Comparison of ENCODE assay signal across 9 cellular contexts in the genomic region with DNA sequence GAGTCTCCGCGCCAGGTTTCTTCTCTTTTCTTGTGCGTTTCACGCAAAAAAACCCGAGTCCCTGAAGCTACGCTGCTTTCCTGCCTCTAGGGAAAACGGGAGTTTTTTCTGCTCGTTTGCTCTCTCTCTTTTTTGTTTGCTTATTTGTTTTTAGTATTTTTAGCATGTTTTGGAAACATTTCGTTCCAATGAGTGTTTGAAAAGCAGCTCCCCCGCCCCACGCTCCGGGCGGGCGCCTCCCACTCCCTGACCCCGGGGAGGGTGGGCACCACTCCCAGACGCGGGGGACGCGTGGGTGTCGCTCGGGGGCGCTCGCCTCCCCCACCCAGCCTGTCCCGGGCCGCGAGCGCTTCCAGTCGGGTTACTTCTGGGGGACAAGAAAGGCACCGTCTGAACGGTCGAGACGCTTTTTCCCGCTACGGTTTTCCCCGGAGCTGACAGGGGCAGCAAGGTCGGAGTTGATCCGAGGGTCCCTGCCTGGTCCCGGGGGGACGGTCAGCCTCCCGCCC. TPM values are rescaled to one million over a fixed set of nuclear protein-coding genes. Genes with fewer than 3 reads are reported as not detected.
DNase-seq lines count a peak whose midpoint lies in the region; ATAC-seq, FAIRE-seq and TF ChIP-seq lines count a peak whose summit lies in the region.
"Had no signal": no experiment of that assay in that cellular context is flagged by ENCODE, and none has a peak within 500 bp of the region (broad histone marks: within the 10 kb centered on the region; RNA-seq: fewer than 3 reads in every experiment).

No MANE protein-coding gene starts in this region.

- no peaks in the 10 kb centered on the region for H3K36me3 ChIP-seq in breast epithelium
- H3K36me3 ChIP-seq in GM12878 (ENCODE audit: control insufficient read depth in 2 of 2, insufficient read depth in 2 of 2, low read length in 1 of 2) = no peaks in the 10 kb centered on the region
- no peaks in the 10 kb centered on the region for H3K36me3 ChIP-seq in keratinocyte (ENCODE audit: control insufficient read depth in 2 of 2, extremely low read depth in 1 of 2, insufficient read depth in 2 of 2, low read length in 2 of 2)
- no peaks in the 10 kb centered on the region for H3K36me3 ChIP-seq in spleen

- H2AFZ ChIP-seq in GM12878 (ENCODE audit: control insufficient read depth, low read depth, low read length) = peak overlapping the region; percentile 29; the same call in 1 of the 2 replicates
- peak overlapping the region; percentile 56 for H2AFZ ChIP-seq in keratinocyte (ENCODE audit: control insufficient read depth, low read length)

- in situ Hi-C loops in GM12878 (cut with MboI) = no loop called here

- H3K27ac Mint-ChIP-seq in MCF 10A (ENCODE audit: low read depth, unreplicated experiment) = no peak overlapping the region

- no peaks in the 10 kb centered on the region for H3K9me1 ChIP-seq in keratinocyte (ENCODE audit: control insufficient read depth, extremely low read depth, insufficient read depth, low read length)

- BruUV-seq in MCF 10A (replicated peaks; lab: Mats Ljungman, UMichigan) (no TSS peak), GM12878 (replicated peaks; lab: Mats Ljungman, UMichigan) (no TSS peak)

- H3K27me3 ChIP-seq in breast epithelium (no peaks in the 10 kb centered on the region), GM12878 (replicated peaks in 1 of 2; ENCODE audit: control insufficient read depth in 2 of 2, insufficient read depth in 2 of 2, low read length in 1 of 2) (peaks cover 4 to 12% of the 10 kb centered on the region in 2 experiments), keratinocyte (ENCODE audit: control insufficient read depth, extremely low read depth, insufficient read depth, low read length) (peaks cover 58% of the 10 kb centered on the region), spleen (replicated peaks in 1 of 7) (peaks cover 0 to 81% (median 33%) of the 10 kb centered on the region in 7 donors)

- RAD21 ChIA-PET in GM12878 (lab: Charles Lee; ENCODE audit: unreplicated experiment) = no interaction called here

- 3% methylated on average over 32 of the region's 40 CpGs for WGBS in GM12878 (ENCODE audit: insufficient coverage, insufficient replicate concordance, low lambda C conversion rate, missing lambda C conversion rate)
- WGBS in spleen, 5 donors = 1 to 2% (median 2%) methylated on average over 34 to 40 of the region's 40 CpGs

- SMC1A ChIA-PET in GM12878 (lab: Charles Lee; ENCODE audit: uncharacterized antibody, unreplicated experiment) = no interaction called here

- no peaks in the 10 kb centered on the region for H4K20me1 ChIP-seq in GM12878 (ENCODE audit: control insufficient read depth, insufficient read depth)
- peaks cover 3% of the 10 kb centered on the region for H4K20me1 ChIP-seq in keratinocyte (ENCODE audit: control insufficient read depth, extremely low read depth, insufficient read depth, low read length)

- TF ChIP-seq CTCF in breast epithelium (IDR thresholded peaks at IDR 0.05) (peak in 1 of 3 donors; percentile 18), MCF 10A (IDR thresholded peaks at IDR 0.05; ENCODE audit: unreplicated experiment) (no peak), GM12878 (IDR thresholded peaks at IDR 0.05 in 2 of 3, conservative IDR thresholded peaks at IDR 0.05 in 1 of 3; ENCODE audit: control insufficient read depth in 2 of 3, extremely low read depth in 1 of 3, insufficient read depth in 1 of 3, low read depth in 3 of 3, low read length in 3 of 3) (no peak), keratinocyte (optimal IDR thresholded peaks at IDR 0.05 in 1 of 3, IDR thresholded peaks at IDR 0.05 in 1 of 3, conservative IDR thresholded peaks at IDR 0.05 in 1 of 3; ENCODE audit: extremely low read depth in 1 of 3, insufficient read depth in 2 of 3, low read length in 3 of 3) (peak in 1 of 3 experiments; percentile 7), spleen (IDR thresholded peaks at IDR 0.05 in 8 of 11, conservative IDR thresholded peaks at IDR 0.05 in 3 of 11) (peak in 2 of 11 experiments; percentile 4 to 12)

- CTCF ChIA-PET in MCF 10A (lab: Yijun Ruan, JAX) (interaction anchor here (0.6 to 1.1 kb wide), 3 partner anchors 13 to 618 kb away, joined by 3 to 5 read pairs (median 3); no protein-coding TSS in a partner anchor), GM12878 (lab: Yijun Ruan, JAX) (no interaction called here)

- H3K27me3 Mint-ChIP-seq in MCF 10A (ENCODE audit: insufficient read depth, unreplicated experiment) = peaks cover 22% of the 10 kb centered on the region

- intact Hi-C loops in breast epithelium (cut with DNase I; ENCODE audit: low total_unique reads) (no loop called here), MCF 10A (cut with micrococcal nuclease) (no loop called here), GM12878 (cut with micrococcal nuclease; ENCODE audit: unreplicated experiment) (no loop called here), spleen (cut with DNase I; ENCODE audit: low total_unique reads) (no loop called here)

- dilution Hi-C loops in keratinocyte (cut with MboI; ENCODE audit: extremely low pct_ligation_motif_present, low sequenced_read_pairs) = no loop called here

- H3K9me3 ChIP-seq in breast epithelium (no peaks in the 10 kb centered on the region), GM12878 (replicated peaks; ENCODE audit: control insufficient read depth, insufficient read depth, low read length) (no peaks in the 10 kb centered on the region), keratinocyte (ENCODE audit: control insufficient read depth, low read depth, low read length) (no peaks in the 10 kb centered on the region), spleen (no peaks in the 10 kb centered on the region)

- H3K36me3 Mint-ChIP-seq in MCF 10A (ENCODE audit: insufficient read depth, unreplicated experiment) = no peaks in the 10 kb centered on the region

- POLR2A ChIA-PET in MCF 10A (lab: Yijun Ruan, JAX) (interaction anchor here (0.6 to 1.5 kb wide), 2 partner anchors 65 to 220 kb away, joined by 3 read pairs; partner anchors contain the start of gene GIGYF2), GM12878 (lab: Charles Lee) (interaction anchor here (1.1 kb wide), 1 partner anchor 833 kb away, joined by 3 read pairs; no protein-coding TSS in a partner anchor)

- TF ChIP-seq POLR2A in breast epithelium (IDR thresholded peaks at IDR 0.05) = no peak
- no peak for TF ChIP-seq POLR2A in GM12878 (IDR thresholded peaks at IDR 0.05; ENCODE audit: low read depth, low read length)
- no peak for TF ChIP-seq POLR2A in spleen (IDR thresholded peaks at IDR 0.05)

- H3K79me2 ChIP-seq in GM12878 (ENCODE audit: control insufficient read depth, insufficient read depth, low read length) (no peaks in the 10 kb centered on the region), keratinocyte (ENCODE audit: control insufficient read depth, insufficient read depth, low read length) (no peaks in the 10 kb centered on the region)

- H3K27ac ChIP-seq in breast epithelium (peak overlapping the region; percentile 83 to 93), GM12878 (ENCODE audit: control insufficient read depth, insufficient read depth) (no peak overlapping the region), keratinocyte (ENCODE audit: control insufficient read depth, insufficient read depth, low read length) (no peak overlapping the region), spleen (peak overlapping the region; percentile 66 to 88 (median 84))

- H3K4me3 ChIP-seq in breast epithelium = peak overlapping the region; percentile 78 to 94 (median 78)
- H3K4me3 ChIP-seq in GM12878 = peak overlapping the region; percentile 41; the same call in 1 of the 2 replicates
- peak overlapping the region; percentile 42 to 71 (median 67) for H3K4me3 ChIP-seq in keratinocyte (ENCODE audit: control insufficient read depth in 2 of 3, extremely low read depth in 1 of 3, insufficient read depth in 2 of 3, low read depth in 1 of 3, low read length in 3 of 3)
- H3K4me3 ChIP-seq in spleen = peak overlapping the region; percentile 45 to 77 (median 60)

- peaks cover 5% of the 10 kb centered on the region for H3K4me1 Mint-ChIP-seq in MCF 10A (ENCODE audit: insufficient read depth, unreplicated experiment)

- H3K9ac ChIP-seq in GM12878 (ENCODE audit: control insufficient read depth, insufficient read depth, low read length) (no peak overlapping the region), keratinocyte (ENCODE audit: control insufficient read depth, extremely low read depth, insufficient read depth, low read length) (no peak overlapping the region)

- no peak for DNase-seq in breast epithelium (ENCODE audit: low spot score in 2 of 2)
- no peak for DNase-seq in MCF 10A (ENCODE audit: unreplicated experiment)
- no peak for DNase-seq in GM12878 (ENCODE audit: low read depth, low spot score)
- no peak for DNase-seq in keratinocyte (ENCODE audit: low read depth, low spot score)
- DNase-seq in spleen = peak; percentile 79
- DNase-seq in NCI-H446 (lab: John Stamatoyannopoulos, UW) = no peak
- no peak for DNase-seq in D341Med (ENCODE audit: low spot score)

- H3K4me1 ChIP-seq in breast epithelium = no peaks in the 10 kb centered on the region
- H3K4me1 ChIP-seq in GM12878 (ENCODE audit: control insufficient read depth, insufficient read depth, low read length) = no peaks in the 10 kb centered on the region
- H3K4me1 ChIP-seq in keratinocyte (ENCODE audit: control insufficient read depth, extremely low read depth, insufficient read depth, low read length) = peaks cover 5% of the 10 kb centered on the region
- H3K4me1 ChIP-seq in spleen = peaks cover 2 to 63% (median 36%) of the 10 kb centered on the region in 6 donors

- ATAC-seq in GM12878 = no peak
- no peak for ATAC-seq in HG03571 (IDR thresholded peaks at IDR 0.05; ENCODE audit: unreplicated experiment)

- H3K4me3 Mint-ChIP-seq in MCF 10A (ENCODE audit: unreplicated experiment) = no peak overlapping the region

- H3K4me2 ChIP-seq in GM12878 (ENCODE audit: control insufficient read depth, insufficient read depth) (peak overlapping the region; percentile 74), keratinocyte (ENCODE audit: control insufficient read depth, extremely low read depth, insufficient read depth, low read depth, low read length) (peak overlapping the region; percentile 89)

- FAIRE-seq in GM12878 (lab: Jason Lieb, UNC) (no peak), keratinocyte (lab: Jason Lieb, UNC) (no peak)

- TF ChIP-seq EP300 in GM12878 (IDR thresholded peaks at IDR 0.05; ENCODE audit: borderline replicate concordance in 1 of 2, control insufficient read depth in 1 of 2, low read depth in 2 of 2, low read length in 2 of 2) = no peak

- no peak for TF ChIP-seq RAD21 in GM12878 (IDR thresholded peaks at IDR 0.05; ENCODE audit: insufficient read depth, low read depth, low read length)

- H3K9me3 Mint-ChIP-seq in MCF 10A (ENCODE audit: unreplicated experiment) = no peaks in the 10 kb centered on the region

RNA-seq across cellular contexts. Expression of gene EFHD1, which starts 0.4 kb away (rescaled TPM):
- total RNA-seq in breast epithelium = 10 to 100 TPM; 31.0 to 67.2 (median 52.8) TPM
- not detected in 2 replicates for total RNA-seq in MCF 10A (2022)
- total RNA-seq in GM12878 (2013; cell fraction: nucleolus; rRNA removed) = not detected in 2 replicates
- total RNA-seq in GM12878 (2014; rRNA removed) = not detected in 2 replicates
- total RNA-seq in GM12878 (2014; rRNA removed; fragmentation: Illumina TruSeq; extraction: Trizol) = not detected in 2 replicates
- 0.19 TPM in 1 of 2 replicates, not detected in the other for total RNA-seq in GM12878 (2021)
- not detected for polyA plus RNA-seq in GM12878 (2011; ENCODE audit: low read depth)
- polyA plus RNA-seq in GM12878 (2011; rRNA removed) = not detected in 2 replicates
- not detected in 2 replicates for polyA plus RNA-seq in GM12878 (2011; cell fraction: cytosol; rRNA removed)
- not detected in 2 replicates for polyA plus RNA-seq in GM12878 (2011; cell fraction: nucleus; rRNA removed)
- polyA plus RNA-seq in GM12878 (2012) = not detected in 2 replicates
- polyA plus RNA-seq in GM12878 (2014; fragmentation: Illumina TruSeq; extraction: Trizol) = 0.07 TPM in 1 of 2 replicates, not detected in the other
- not detected for polyA plus RNA-seq in GM12878 (2014; fragmentation: Nextera tagmentation; extraction: Ambion mirVana)
- polyA plus RNA-seq in GM12878 (2014; rRNA removed) = not detected in 2 replicates
- polyA plus RNA-seq in GM12878 (2016; fragmentation: Nextera tagmentation; extraction: Ambion mirVana) = not detected
- not detected in 2 replicates for polyA minus RNA-seq in GM12878 (2011; rRNA and poly(A)+ RNA removed)
- not detected in 2 replicates for polyA minus RNA-seq in GM12878 (2011; cell fraction: cytosol; rRNA and poly(A)+ RNA removed)
- polyA minus RNA-seq in GM12878 (2011; cell fraction: nucleus; rRNA and poly(A)+ RNA removed) = not detected in 2 replicates
- not detected in 3 replicates for polyA plus RNA-seq in keratinocyte
- not detected for polyA plus RNA-seq in keratinocyte (2011; ENCODE audit: low read depth)
- polyA plus RNA-seq in keratinocyte (2011; cell fraction: cytosol; rRNA removed) = 0.05 TPM in 1 of 2 replicates, not detected in the other
- polyA plus RNA-seq in keratinocyte (2011; cell fraction: nucleus; rRNA removed) = not detected in 2 replicates
- not detected in 2 replicates for polyA plus RNA-seq in keratinocyte (2012; ENCODE audit: low replicate concordance)
- not detected in 3 replicates for polyA minus RNA-seq in keratinocyte
- polyA minus RNA-seq in keratinocyte (2011; cell fraction: cytosol; rRNA and poly(A)+ RNA removed) = not detected
- not detected in 2 replicates for polyA minus RNA-seq in keratinocyte (2011; cell fraction: nucleus; rRNA and poly(A)+ RNA removed)
- 10 to 100 TPM; 19.8 to 96.2 (median 46.6) TPM for total RNA-seq in spleen
- polyA plus RNA-seq in spleen = 10 to 100 TPM; 13.6 to 50.5 (median 19.2) TPM
- total RNA-seq: dermis microvascular lymphatic vessel endothelial cell had no signal

Comparison
In these comparisons a context has a peak if more than half of its experiments do, and no peak if none do; other contexts are left out.
1. RNA of gene EFHD1, which starts 0.4 kb away (total RNA-seq): 31.0 to 67.2 TPM in breast epithelium and 19.8 to 96.2 TPM in spleen; not detected in MCF 10A and 0.19 TPM in GM12878; every median in the first group is over 10 times any median in the second.
2. H3K27ac ChIP-seq: peak in breast epithelium (2 of 2) and spleen (8 of 8); none in GM12878 (single experiment) and keratinocyte (single experiment).
3. Peak in every context shown above with its lines, with median percentiles within 50 percentile points of each other: H3K4me3 ChIP-seq.